Comparison of ENCODE assay signal across 30 cellular contexts in the genomic region with DNA sequence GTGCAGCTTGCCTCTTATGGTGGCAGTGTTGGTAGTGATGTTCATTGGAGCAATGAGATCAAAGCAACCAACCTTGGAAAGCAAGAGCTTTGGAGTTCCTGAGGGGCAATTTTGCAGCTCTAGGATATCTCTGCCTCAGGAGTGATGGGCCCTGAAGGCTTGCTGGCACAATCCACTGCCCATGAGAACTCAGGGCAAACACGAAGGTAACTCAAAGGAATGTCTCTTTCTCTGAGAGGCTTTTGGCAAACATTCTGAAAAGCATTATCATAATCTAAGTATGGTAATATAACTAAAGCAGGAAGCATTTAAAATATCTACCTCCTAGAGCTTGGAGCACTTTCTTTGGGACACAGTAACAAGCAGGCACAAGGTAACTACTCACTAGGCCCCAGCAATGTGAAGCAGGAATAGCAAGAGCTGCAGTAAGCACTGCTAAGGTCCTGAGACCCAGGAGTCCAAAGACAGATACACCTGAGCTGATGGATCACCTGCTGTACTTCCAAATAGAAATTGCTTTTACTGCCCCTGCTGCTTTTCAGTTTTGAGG.
"Had no signal": no experiment of that assay in that cellular context is flagged by ENCODE, and none has a peak within 500 bp of the region (broad histone marks: within the 10 kb centered on the region; RNA-seq: fewer than 3 reads in every experiment).

No MANE protein-coding gene starts in this region.

- H3K4me3 Mint-ChIP-seq: dendritic cell treated with granulocyte-macrophage colony-stimulating factor and Interleukin-4, amounts not matched to agents 40 ng/mL and 50 ng/mL, for 4 days; endodermal cell; naive thymus-derived CD4-positive, alpha-beta T cell; nephron; neural progenitor cell had no signal

- H3K27me3 Mint-ChIP-seq: dendritic cell treated with granulocyte-macrophage colony-stimulating factor and Interleukin-4, amounts not matched to agents 40 ng/mL and 50 ng/mL, for 4 days; naive thymus-derived CD4-positive, alpha-beta T cell; progenitor cell of endocrine pancreas had no signal

- H3K9me3 Mint-ChIP-seq: dendritic cell treated with granulocyte-macrophage colony-stimulating factor and Interleukin-4, amounts not matched to agents 40 ng/mL and 50 ng/mL, for 4 days; endodermal cell; naive thymus-derived CD4-positive, alpha-beta T cell; nephron; neural progenitor cell had no signal

- H3K4me3 ChIP-seq: colonic mucosa, esophagus squamous epithelium, heart right ventricle, neural progenitor cell, right atrium auricular region, smooth muscle cell, stomach, thyroid gland had no signal

- H3K36me3 ChIP-seq: colonic mucosa had no signal

- H3K27ac Mint-ChIP-seq: dendritic cell treated with granulocyte-macrophage colony-stimulating factor and Interleukin-4, amounts not matched to agents 40 ng/mL and 50 ng/mL, for 4 days; endodermal cell; naive thymus-derived CD4-positive, alpha-beta T cell; nephron; neural progenitor cell; progenitor cell of endocrine pancreas had no signal

- H3K27ac ChIP-seq: colonic mucosa, epithelial cell of prostate, esophagus squamous epithelium, heart right ventricle, neural progenitor cell, parathyroid adenoma, right atrium auricular region, stomach, thyroid gland had no signal

- ATAC-seq: heart right ventricle; naive thymus-derived CD4-positive, alpha-beta T cell; sciatic nerve had no signal

- H3K4me1 Mint-ChIP-seq: nephron, neural progenitor cell had no signal

- H3K27me3 ChIP-seq: colonic mucosa, esophagus squamous epithelium, heart right ventricle, neural progenitor cell, right atrium auricular region, stomach, thyroid gland had no signal

- DNase-seq: colonic mucosa; effector CD8-positive, alpha-beta T cell; endodermal cell; esophagus squamous epithelium; foreskin melanocyte; glutamatergic neuron; heart right ventricle; hippocampal formation; kidney glomerular epithelial cell; mammary epithelial cell; mesendoderm; midbrain; naive thymus-derived CD4-positive, alpha-beta T cell; stimulated activated CD4-positive, alpha-beta T cell treated with anti-CD3 and anti-CD28 coated beads, Interleukin-12 subunit alpha, Interleukin-12 subunit beta, amount 100 ng/mL, for 4 hours; stimulated activated CD4-positive, alpha-beta T cell treated with anti-CD3 and anti-CD28 coated beads, Interleukin-1b, Interleukin-23, amount 100 ng/mL, for 48 hours; stimulated activated CD4-positive, alpha-beta T cell treated with anti-CD3 and anti-CD28 coated beads, Interleukin-4, amount 100 ng/mL, for 1 hour; stimulated activated CD8-positive, alpha-beta memory T cell treated with anti-CD3 and anti-CD28 coated beads, Interleukin-4, amount 100 ng/mL, for 48 hours; stimulated activated naive CD4-positive, alpha-beta T cell treated with Interleukin-2 at 50 U/mL for 16 hours; stomach; thyroid gland; trophoblast cell had no signal

- H3K4me1 ChIP-seq: colonic mucosa, esophagus squamous epithelium, neural progenitor cell, right atrium auricular region, stomach, thyroid gland had no signal

- H3K9me3 ChIP-seq: colonic mucosa, esophagus squamous epithelium, heart right ventricle, right atrium auricular region, stomach, thyroid gland had no signal
